In the genomic region with DNA sequence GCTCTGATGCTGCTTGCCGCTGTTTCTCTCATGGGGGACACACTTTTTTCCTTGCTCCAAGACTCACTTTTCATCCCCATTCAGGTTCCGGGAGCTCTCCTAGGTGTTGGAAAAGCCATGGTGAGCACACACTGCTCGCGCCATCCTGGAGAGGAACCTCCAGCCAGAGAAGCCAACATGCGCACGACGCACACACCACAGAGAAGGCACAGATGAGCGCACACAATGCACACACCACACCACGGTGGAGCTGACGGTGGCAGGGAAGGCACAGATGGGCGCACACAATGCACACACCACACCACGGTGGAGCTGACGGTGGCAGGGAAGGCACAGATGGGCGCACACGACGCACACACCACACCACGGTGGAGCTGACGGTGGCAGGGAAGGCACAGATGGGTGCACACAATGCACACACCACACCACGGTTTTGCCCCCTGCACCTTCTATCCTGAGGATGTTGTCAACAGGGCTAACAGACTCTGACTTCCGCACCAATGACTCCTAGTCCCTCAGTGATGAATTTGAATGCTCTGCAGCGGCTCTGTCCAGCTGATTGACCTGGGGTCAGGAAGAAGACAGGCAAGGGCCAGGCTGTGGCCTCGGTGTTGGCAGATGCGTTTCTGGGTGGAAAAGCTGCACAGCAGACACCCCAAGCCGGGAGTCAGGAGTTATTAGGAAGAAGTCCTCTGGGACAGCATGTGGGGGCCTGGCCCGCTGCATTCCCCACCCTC, we compare ENCODE assay signal across 18 cellular contexts.
DNase-seq lines count a peak whose midpoint lies in the region; ATAC-seq, FAIRE-seq and TF ChIP-seq lines count a peak whose summit lies in the region.
"Had no signal": no experiment of that assay in that cellular context is flagged by ENCODE, and none has a peak within 500 bp of the region (broad histone marks: within the 10 kb centered on the region; RNA-seq: fewer than 3 reads in every experiment).

No MANE protein-coding gene starts in this region.

- DNase-seq in HepG2 (ENCODE audit: low spot score), result no peak
- peak; percentile 55 for DNase-seq in left kidney (ENCODE audit: low read depth, low spot score)
- DNase-seq in neural progenitor cell (ENCODE audit: low spot score), result peak; percentile 32
- no peak for DNase-seq in putamen (ENCODE audit: low spot score)
- DNase-seq in NCI-H1930 (lab: John Stamatoyannopoulos, UW), result no peak
- DNase-seq: CD8-positive, alpha-beta T cell; DND-41; GDM1; GM23248; MM.1S; NCI-H1105; NCI-H187 treated with DMSO at 0.1 percent for 48 hours; NCI-H510A treated with DMSO at 0.1 percent for 48 hours; Peyer's patch had no signal

- TF ChIP-seq POLR2A in HepG2 (IDR thresholded peaks at IDR 0.05; ENCODE audit: insufficient read depth in 1 of 2, low read depth in 2 of 2, low read length in 2 of 2), result no peak

- TF ChIP-seq RAD21 in liver (IDR thresholded peaks at IDR 0.05), result no peak
- no peak for TF ChIP-seq RAD21 in HepG2 (CRISPR knock-in tag; IDR thresholded peaks at IDR 0.05)

- TF ChIP-seq CTCF in liver (IDR thresholded peaks at IDR 0.05; ENCODE audit: low read depth, low read length, missing input control) (no peak), HepG2 (CRISPR knock-in tag; IDR thresholded peaks at IDR 0.05) (no peak), neural progenitor cell (IDR thresholded peaks at IDR 0.05) (no peak)

- 85% methylated on average over 25 of the region's 25 CpGs for WGBS in liver
- 46% methylated on average over 24 of the region's 25 CpGs for WGBS in HepG2 (ENCODE audit: low lambda C conversion rate)

- no peak overlapping the region for H3K4me3 Mint-ChIP-seq in neural progenitor cell
- H3K4me3 Mint-ChIP-seq: CD8-positive, alpha-beta T cell had no signal

- H3K27me3 ChIP-seq in liver (ENCODE audit: control insufficient read depth in 4 of 4, insufficient read depth in 4 of 4, low read length in 3 of 4), result no peaks in the 10 kb centered on the region
- H3K27me3 ChIP-seq in HepG2 (ENCODE audit: control insufficient read depth in 1 of 2, insufficient read depth in 2 of 2, low read length in 2 of 2), result peaks cover 9 to 72% of the 10 kb centered on the region in 2 experiments
- H3K27me3 ChIP-seq in neural progenitor cell, result no peaks in the 10 kb centered on the region
- H3K27me3 ChIP-seq: Peyer's patch had no signal

- no TSS peak for BruUV-seq in HepG2 (replicated peaks; lab: Mats Ljungman, UMichigan)

- H3K9me3 ChIP-seq in liver (ENCODE audit: control insufficient read depth in 4 of 4, low read length in 3 of 4) (no peaks in the 10 kb centered on the region), HepG2 (ENCODE audit: low read length) (peaks cover 2% of the 10 kb centered on the region; the same call in 1 of the 2 replicates), neural progenitor cell (ENCODE audit: low read depth) (no peaks in the 10 kb centered on the region)
- H3K9me3 ChIP-seq: A549, Peyer's patch had no signal

- no peak overlapping the region for H3K4me2 ChIP-seq in HepG2 (ENCODE audit: low read depth, low read length)
- no peak overlapping the region for H3K4me2 ChIP-seq in neural progenitor cell
- H3K4me2 ChIP-seq: A549 had no signal

- H3K4me3 ChIP-seq in liver (ENCODE audit: low read depth in 1 of 3, low read length in 3 of 3) (no peak overlapping the region), HepG2 (replicated peaks in 1 of 3; ENCODE audit: insufficient read depth in 1 of 3, low read depth in 2 of 3, low read length in 3 of 3) (no peak overlapping the region), neural progenitor cell (no peak overlapping the region)
- H3K4me3 ChIP-seq: A549, GM23248, Peyer's patch had no signal

- peaks cover 5% of the 10 kb centered on the region for H3K9me3 Mint-ChIP-seq in neural progenitor cell
- H3K9me3 Mint-ChIP-seq: CD8-positive, alpha-beta T cell had no signal

- TF ChIP-seq EP300 in HepG2 (IDR thresholded peaks at IDR 0.05; ENCODE audit: low read depth in 2 of 2, low read length in 2 of 2), result no peak
- TF ChIP-seq EP300 in HepG2 (CRISPR knock-in tag; IDR thresholded peaks at IDR 0.05; ENCODE audit: borderline replicate concordance), result no peak

- intact Hi-C loops in HepG2 (cut with micrococcal nuclease; ENCODE audit: unreplicated experiment), result no loop called here

- ATAC-seq in HepG2 (no peak), GM18511 (IDR thresholded peaks at IDR 0.05; ENCODE audit: unreplicated experiment) (no peak), GM21737 (IDR thresholded peaks at IDR 0.05; ENCODE audit: unreplicated experiment) (no peak)
- ATAC-seq: CD8-positive, alpha-beta T cell had no signal

- H3K27me3 Mint-ChIP-seq in neural progenitor cell (ENCODE audit: insufficient read depth, low read depth), result peaks cover 25% of the 10 kb centered on the region

- H2AFZ ChIP-seq in HepG2 (ENCODE audit: low read length) (no peak overlapping the region), neural progenitor cell (replicated peaks) (no peak overlapping the region)
- H2AFZ ChIP-seq: GM23248 had no signal

- FAIRE-seq in HepG2 (lab: Jason Lieb, UNC), result no peak
- FAIRE-seq: A549 had no signal

- H3K36me3 ChIP-seq in liver (ENCODE audit: control insufficient read depth in 4 of 4, insufficient read depth in 3 of 4, low read depth in 1 of 4, low read length in 3 of 4), result no peaks in the 10 kb centered on the region
- H3K36me3 ChIP-seq in HepG2 (replicated peaks in 1 of 2; ENCODE audit: control insufficient read depth in 1 of 2, insufficient read depth in 2 of 2, low read length in 2 of 2), result no peaks in the 10 kb centered on the region
- no peaks in the 10 kb centered on the region for H3K36me3 ChIP-seq in neural progenitor cell
- H3K36me3 ChIP-seq: Peyer's patch had no signal

- no peaks in the 10 kb centered on the region for H3F3A ChIP-seq in neural progenitor cell (ENCODE audit: low read depth)

- CTCF ChIA-PET in HepG2 (lab: Yijun Ruan, JAX; ENCODE audit: low intra/inter-chr PET ratio, low total read pairs), result no interaction called here

- peaks cover 15 to 37% (median 25%) of the 10 kb centered on the region in 4 donors for H3K4me1 ChIP-seq in liver (ENCODE audit: control insufficient read depth in 4 of 4, insufficient read depth in 4 of 4, low read length in 3 of 4)
- H3K4me1 ChIP-seq in HepG2 (ENCODE audit: insufficient read depth, low read length), result no peaks in the 10 kb centered on the region
- peaks cover 5% of the 10 kb centered on the region for H3K4me1 ChIP-seq in neural progenitor cell
- H3K4me1 ChIP-seq: Peyer's patch had no signal

- H3K4me1 Mint-ChIP-seq in neural progenitor cell, result peaks cover 26% of the 10 kb centered on the region

- in situ Hi-C loops in HepG2 (cut with HindIII; ENCODE audit: extremely low pct_ligation_motif_present, low pct_unique_long_range_greater_than_20kb), result no loop called here

- peak overlapping the region in 1 of 2 donors; percentile 49 for H3K27ac ChIP-seq in liver (ENCODE audit: low read depth in 1 of 2, low read length in 2 of 2)
- H3K27ac ChIP-seq in HepG2 (ENCODE audit: extremely low read length, insufficient read depth, low read length), result no peak overlapping the region
- no peak overlapping the region for H3K27ac ChIP-seq in neural progenitor cell
- H3K27ac ChIP-seq: GM23248 had no signal

- H4K20me1 ChIP-seq in HepG2 (ENCODE audit: insufficient read depth, low read length) (no peaks in the 10 kb centered on the region), neural progenitor cell (ENCODE audit: low read depth) (no peaks in the 10 kb centered on the region)

- H3K9ac ChIP-seq in liver (ENCODE audit: low read depth in 1 of 2, low read length in 2 of 2) (no peak overlapping the region), HepG2 (ENCODE audit: insufficient read depth, low read depth, low read length) (no peak overlapping the region), neural progenitor cell (no peak overlapping the region)
- H3K9ac ChIP-seq: GM23248 had no signal

- no peaks in the 10 kb centered on the region for H3K36me3 Mint-ChIP-seq in neural progenitor cell
- H3K36me3 Mint-ChIP-seq: CD8-positive, alpha-beta T cell had no signal

- H3K27ac Mint-ChIP-seq in neural progenitor cell, result peak overlapping the region; percentile 57
- H3K27ac Mint-ChIP-seq: CD8-positive, alpha-beta T cell had no signal

- H3K79me2 ChIP-seq in HepG2 (ENCODE audit: insufficient read depth, low read length), result no peaks in the 10 kb centered on the region
- no peaks in the 10 kb centered on the region for H3K79me2 ChIP-seq in neural progenitor cell (ENCODE audit: low read depth)

- POLR2A ChIA-PET in HepG2 (lab: Yijun Ruan, JAX), result no interaction called here

TF ChIP-seq in liver, 16 proteins besides CTCF, POLR2A, EP300 and RAD21:
- TF ChIP-seq, protein P1, sequence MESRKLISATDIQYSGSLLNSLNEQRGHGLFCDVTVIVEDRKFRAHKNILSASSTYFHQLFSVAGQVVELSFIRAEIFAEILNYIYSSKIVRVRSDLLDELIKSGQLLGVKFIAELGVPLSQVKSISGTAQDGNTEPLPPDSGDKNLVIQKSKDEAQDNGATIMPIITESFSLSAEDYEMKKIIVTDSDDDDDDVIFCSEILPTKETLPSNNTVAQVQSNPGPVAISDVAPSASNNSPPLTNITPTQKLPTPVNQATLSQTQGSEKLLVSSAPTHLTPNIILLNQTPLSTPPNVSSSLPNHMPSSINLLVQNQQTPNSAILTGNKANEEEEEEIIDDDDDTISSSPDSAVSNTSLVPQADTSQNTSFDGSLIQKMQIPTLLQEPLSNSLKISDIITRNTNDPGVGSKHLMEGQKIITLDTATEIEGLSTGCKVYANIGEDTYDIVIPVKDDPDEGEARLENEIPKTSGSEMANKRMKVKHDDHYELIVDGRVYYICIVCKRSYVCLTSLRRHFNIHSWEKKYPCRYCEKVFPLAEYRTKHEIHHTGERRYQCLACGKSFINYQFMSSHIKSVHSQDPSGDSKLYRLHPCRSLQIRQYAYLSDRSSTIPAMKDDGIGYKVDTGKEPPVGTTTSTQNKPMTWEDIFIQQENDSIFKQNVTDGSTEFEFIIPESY (IDR thresholded peaks at IDR 0.05), result no peak
- TF ChIP-seq NR2F2 (IDR thresholded peaks at IDR 0.05), result peak; percentile 73

TF ChIP-seq in HepG2, 621 proteins besides CTCF, POLR2A, EP300 and RAD21 (continues in another document):
- TF ChIP-seq, protein P2, sequence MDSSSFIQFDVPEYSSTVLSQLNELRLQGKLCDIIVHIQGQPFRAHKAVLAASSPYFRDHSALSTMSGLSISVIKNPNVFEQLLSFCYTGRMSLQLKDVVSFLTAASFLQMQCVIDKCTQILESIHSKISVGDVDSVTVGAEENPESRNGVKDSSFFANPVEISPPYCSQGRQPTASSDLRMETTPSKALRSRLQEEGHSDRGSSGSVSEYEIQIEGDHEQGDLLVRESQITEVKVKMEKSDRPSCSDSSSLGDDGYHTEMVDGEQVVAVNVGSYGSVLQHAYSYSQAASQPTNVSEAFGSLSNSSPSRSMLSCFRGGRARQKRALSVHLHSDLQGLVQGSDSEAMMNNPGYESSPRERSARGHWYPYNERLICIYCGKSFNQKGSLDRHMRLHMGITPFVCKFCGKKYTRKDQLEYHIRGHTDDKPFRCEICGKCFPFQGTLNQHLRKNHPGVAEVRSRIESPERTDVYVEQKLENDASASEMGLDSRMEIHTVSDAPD (CRISPR knock-in tag; IDR thresholded peaks at IDR 0.05), result no peak
- TF ChIP-seq BRCA1 (CRISPR knock-in tag; IDR thresholded peaks at IDR 0.05) (no peak), SALL1 (CRISPR knock-in tag; IDR thresholded peaks at IDR 0.05) (no peak)

Comparison
In these comparisons a context has a peak if more than half of its experiments do, and no peak if none do; other contexts are left out.
1. DNase-seq: peak in left kidney (single experiment) and neural progenitor cell (single experiment); none in HepG2 (single experiment), putamen (single experiment) and NCI-H1930 (0 of 2).